ENCODE assay signal across 25 cellular contexts in genomic region chr11:36216061-36216615, GRCh38.
"Had no signal": no experiment of that assay in that cellular context is flagged by ENCODE, and none has a peak within 500 bp of the region (broad histone marks: within the 10 kb centered on the region; RNA-seq: fewer than 3 reads in every experiment).

No MANE protein-coding gene starts in this region.

- DNase-seq: activated CD4-positive, alpha-beta memory T cell treated with anti-CD3 and anti-CD28 coated beads, Interleukin-2, amount 10 ng/mL, durations not matched to agents 7 days and 5 days; activated CD4-positive, alpha-beta T cell treated with anti-CD3 and anti-CD28 coated beads for 1 hour; activated CD4-positive, alpha-beta T cell treated with anti-CD3 and anti-CD28 coated beads for 4 hours; activated CD4-positive, alpha-beta T cell treated with anti-CD3 and anti-CD28 coated beads, Interleukin-2, amount 10 ng/mL, durations not matched to agents 7 days and 5 days; activated CD4-positive, alpha-beta T cell treated with anti-CD3 and anti-CD28 coated beads, Interleukin-2, amount 50 U/mL, for 4 hours; activated CD8-positive, alpha-beta memory T cell treated with anti-CD3 and anti-CD28 coated beads, Interleukin-2, amount 50 U/mL, for 48 hours; activated effector memory CD4-positive, alpha-beta T cell treated with Interleukin-2 at 50 U/mL for 16 hours; activated gamma-delta T cell treated with Interleukin-2 at 50 U/mL for 16 hours; activated naive CD4-positive, alpha-beta T cell treated with anti-CD3 and anti-CD28 coated beads, Interleukin-2, amount 50 U/mL, for 16 hours; activated naive CD4-positive, alpha-beta T cell treated with Interleukin-2 at 50 U/mL for 16 hours; activated T-cell treated with anti-CD3 and anti-CD28 coated beads for 4 hours; activated T-cell treated with anti-CD3 and anti-CD28 coated beads, Interleukin-2, amount 50 U/mL, for 4 hours; amniotic stem cell; colonic mucosa; effector CD8-positive, alpha-beta T cell; esophagus squamous epithelium; foreskin melanocyte; heart right ventricle; T-helper 2 cell had no signal

- H3K36me3 ChIP-seq: colonic mucosa, esophagus squamous epithelium, gastroesophageal sphincter, heart right ventricle had no signal

- FAIRE-seq: astrocyte, endometrium, endothelial cell of umbilical vein had no signal

- ATAC-seq: activated T-cell treated with anti-CD3 and anti-CD28 coated beads, Interleukin-2, amount 50 U/mL, for 4 hours; activated T-helper 17 cell treated with anti-CD3 and anti-CD28 coated beads, Interleukin-2, amount 50 U/mL, for 72 hours; gastroesophageal sphincter; heart right ventricle had no signal

- H3K27ac ChIP-seq: colonic mucosa, epithelial cell of prostate, esophagus squamous epithelium, gastroesophageal sphincter, heart right ventricle had no signal

- H3K4me3 ChIP-seq: colonic mucosa, esophagus squamous epithelium, gastroesophageal sphincter, heart right ventricle had no signal

- H3K9me3 ChIP-seq: colonic mucosa had no signal

- H3K4me1 ChIP-seq: colonic mucosa, gastroesophageal sphincter, heart right ventricle had no signal

- H3K27me3 ChIP-seq: colonic mucosa, esophagus squamous epithelium, gastroesophageal sphincter had no signal
